Comparison of ENCODE assay signal across 1 cellular context in genomic region chr22:39230261-39231196, GRCh38.
TF ChIP-seq lines count a peak whose summit lies in the region.

No MANE protein-coding gene starts in this region.

TF ChIP-seq in HepG2, 621 proteins besides CTCF, POLR2A, EP300 and RAD21 (continued from another document and continues in another):
- TF ChIP-seq ZBTB33 (CRISPR knock-in tag; IDR thresholded peaks at IDR 0.05) (peak; percentile 57; the same call in 1 of the 2 replicates), ZNF788 (CRISPR knock-in tag; IDR thresholded peaks at IDR 0.05; ENCODE audit: borderline replicate concordance) (peak; percentile 78; the same call in 1 of the 2 replicates), CBX1 (IDR thresholded peaks at IDR 0.05; ENCODE audit: low read depth) (no peak), ZFP91 (CRISPR knock-in tag; IDR thresholded peaks at IDR 0.05; ENCODE audit: borderline replicate concordance) (peak; percentile 59; the same call in 1 of the 2 replicates), USF2 (IDR thresholded peaks at IDR 0.05; ENCODE audit: low read depth, low read length) (no peak), USF2 (CRISPR knock-in tag; IDR thresholded peaks at IDR 0.05; ENCODE audit: borderline replicate concordance) (no peak), CEBPG (CRISPR knock-in tag; IDR thresholded peaks at IDR 0.05) (peak; percentile 34; the same call in 1 of the 2 replicates), ZNF704 (CRISPR knock-in tag; IDR thresholded peaks at IDR 0.05; ENCODE audit: borderline replicate concordance) (0 out of 2 replicates have a peak, but pooled peaks have one; percentile 62), CBX5 (CRISPR knock-in tag; IDR thresholded peaks at IDR 0.05; ENCODE audit: borderline replicate concordance) (peak; percentile 74; the same call in 1 of the 2 replicates), NR2F2 (IDR thresholded peaks at IDR 0.05; ENCODE audit: borderline replicate concordance, low read depth) (peak; percentile 95), NCOR1 (IDR thresholded peaks at IDR 0.05; ENCODE audit: borderline replicate concordance, low read length) (peak; percentile 98), KLF16 (CRISPR knock-in tag; IDR thresholded peaks at IDR 0.05) (peak in 1 of 2 experiments; percentile 87; a peak in 2 of 4 replicates), ZNF414 (CRISPR knock-in tag; IDR thresholded peaks at IDR 0.05) (0 out of 2 replicates have a peak, but pooled peaks have one; percentile 73), ZBTB7A (CRISPR knock-in tag; IDR thresholded peaks at IDR 0.05) (0 out of 2 replicates have a peak, but pooled peaks have one; percentile 64), CREB1 (IDR thresholded peaks at IDR 0.05) (no peak), CREB1 (CRISPR knock-in tag; IDR thresholded peaks at IDR 0.05) (no peak), HHEX (CRISPR knock-in tag; IDR thresholded peaks at IDR 0.05) (peak; percentile 76), ZNF609 (CRISPR knock-in tag; IDR thresholded peaks at IDR 0.05; ENCODE audit: borderline replicate concordance) (peak; percentile 95), PHF8 (CRISPR knock-in tag; IDR thresholded peaks at IDR 0.05) (peak; percentile 30; the same call in 1 of the 2 replicates), PHF5A (CRISPR knock-in tag; IDR thresholded peaks at IDR 0.05; ENCODE audit: low read depth, unreplicated experiment) (peak; percentile 52), SAP130 (CRISPR knock-in tag; IDR thresholded peaks at IDR 0.05; ENCODE audit: low read depth) (peak; percentile 91), THAP9 (CRISPR knock-in tag; IDR thresholded peaks at IDR 0.05; ENCODE audit: borderline replicate concordance) (peak; percentile 79; the same call in 1 of the 2 replicates), CSRNP1 (CRISPR knock-in tag; IDR thresholded peaks at IDR 0.05) (peak; percentile 85), ZNF614 (CRISPR knock-in tag; IDR thresholded peaks at IDR 0.05; ENCODE audit: borderline replicate concordance) (peak; percentile 85; the same call in 1 of the 2 replicates), ZNF350 (CRISPR knock-in tag; IDR thresholded peaks at IDR 0.05; ENCODE audit: borderline replicate concordance, low read depth) (peak; percentile 96), ZNF598 (CRISPR knock-in tag; IDR thresholded peaks at IDR 0.05; ENCODE audit: borderline replicate concordance) (peak; percentile 84; the same call in 1 of the 2 replicates), ZNF337 (CRISPR knock-in tag; IDR thresholded peaks at IDR 0.05; ENCODE audit: borderline replicate concordance, low read depth) (no peak), MTF1 (CRISPR knock-in tag; IDR thresholded peaks at IDR 0.05) (no peak), SKI (IDR thresholded peaks at IDR 0.05; ENCODE audit: partially characterized antibody) (peak; percentile 95), ZBTB10 (CRISPR knock-in tag; IDR thresholded peaks at IDR 0.05; ENCODE audit: borderline replicate concordance) (peak; percentile 81; the same call in 1 of the 2 replicates), JARID2 (CRISPR knock-in tag; IDR thresholded peaks at IDR 0.05; ENCODE audit: insufficient replicate concordance) (no peak), ZNF513 (CRISPR knock-in tag; conservative IDR thresholded peaks at IDR 0.05) (no peak), BCL6 (CRISPR knock-in tag; IDR thresholded peaks at IDR 0.05) (peak; percentile 100)
